In the genomic region with DNA sequence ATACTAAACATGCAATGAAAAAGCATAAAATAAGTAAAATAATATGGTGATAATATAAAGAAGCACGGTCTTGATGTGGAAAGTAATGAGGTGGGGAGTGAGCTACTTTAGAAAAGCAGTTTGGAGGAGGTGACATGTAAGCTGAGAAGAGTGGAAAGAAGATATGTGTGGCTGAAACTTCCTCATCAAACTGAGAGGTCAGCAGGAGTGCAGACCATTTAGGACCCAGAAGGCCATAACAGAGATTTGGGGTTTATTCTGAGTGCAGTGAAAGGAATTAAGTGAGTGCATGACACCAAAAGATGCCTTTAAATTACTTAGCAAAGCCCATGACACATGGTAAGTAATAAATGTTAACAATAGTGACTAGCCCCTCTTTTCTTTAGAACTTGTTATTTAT, we compare ENCODE assay signal across 1 cellular context.
TF ChIP-seq lines count a peak whose summit lies in the region.

No MANE protein-coding gene starts in this region.

TF ChIP-seq in H1, 55 proteins besides CTCF, POLR2A, EP300 and RAD21:
- TF ChIP-seq GABPA (IDR thresholded peaks at IDR 0.05; ENCODE audit: borderline replicate concordance, insufficient read depth, low read length) (no peak), EGR1 (IDR thresholded peaks at IDR 0.05; ENCODE audit: borderline replicate concordance, low read depth, low read length) (no peak), ASH2L (IDR thresholded peaks at IDR 0.05; ENCODE audit: low read length) (no peak), BCL11A (IDR thresholded peaks at IDR 0.05; ENCODE audit: low read depth in 2 of 2, low read length in 2 of 2) (no peak), CHD1 (IDR thresholded peaks at IDR 0.05; ENCODE audit: low read depth, low read length) (no peak), SRF (IDR thresholded peaks at IDR 0.05; ENCODE audit: low read depth, low read length) (no peak), SUZ12 (IDR thresholded peaks at IDR 0.05; ENCODE audit: low read length) (no peak), SAP30 (IDR thresholded peaks at IDR 0.05; ENCODE audit: insufficient read depth, insufficient replicate concordance, low read length) (no peak), HDAC6 (IDR thresholded peaks at IDR 0.05; ENCODE audit: low read depth, low read length) (no peak), CTBP2 (IDR thresholded peaks at IDR 0.05; ENCODE audit: borderline replicate concordance, insufficient read depth, insufficient read length, low read length) (no peak), KDM5A (IDR thresholded peaks at IDR 0.05; ENCODE audit: low read length) (no peak), JUN (IDR thresholded peaks at IDR 0.05; ENCODE audit: low read depth, low read length) (no peak), TCF12 (IDR thresholded peaks at IDR 0.05; ENCODE audit: low read depth, low read length) (no peak), CREB1 (IDR thresholded peaks at IDR 0.05) (no peak), YY1 (IDR thresholded peaks at IDR 0.05; ENCODE audit: low read depth, low read length) (no peak), NANOG (IDR thresholded peaks at IDR 0.05; ENCODE audit: insufficient read depth, low read depth, low read length, poor library complexity, severe bottlenecking) (no peak), FOSL1 (IDR thresholded peaks at IDR 0.05; ENCODE audit: insufficient read depth, low read depth, low read length) (no peak), USF2 (IDR thresholded peaks at IDR 0.05; ENCODE audit: low read length) (no peak), PHF8 (conservative IDR thresholded peaks at IDR 0.05; ENCODE audit: low read depth, low read length) (no peak), GTF2F1 (IDR thresholded peaks at IDR 0.05; ENCODE audit: borderline replicate concordance, low read depth, low read length) (no peak)
